ENCODE assay signal across 1 cellular context in the genomic region with DNA sequence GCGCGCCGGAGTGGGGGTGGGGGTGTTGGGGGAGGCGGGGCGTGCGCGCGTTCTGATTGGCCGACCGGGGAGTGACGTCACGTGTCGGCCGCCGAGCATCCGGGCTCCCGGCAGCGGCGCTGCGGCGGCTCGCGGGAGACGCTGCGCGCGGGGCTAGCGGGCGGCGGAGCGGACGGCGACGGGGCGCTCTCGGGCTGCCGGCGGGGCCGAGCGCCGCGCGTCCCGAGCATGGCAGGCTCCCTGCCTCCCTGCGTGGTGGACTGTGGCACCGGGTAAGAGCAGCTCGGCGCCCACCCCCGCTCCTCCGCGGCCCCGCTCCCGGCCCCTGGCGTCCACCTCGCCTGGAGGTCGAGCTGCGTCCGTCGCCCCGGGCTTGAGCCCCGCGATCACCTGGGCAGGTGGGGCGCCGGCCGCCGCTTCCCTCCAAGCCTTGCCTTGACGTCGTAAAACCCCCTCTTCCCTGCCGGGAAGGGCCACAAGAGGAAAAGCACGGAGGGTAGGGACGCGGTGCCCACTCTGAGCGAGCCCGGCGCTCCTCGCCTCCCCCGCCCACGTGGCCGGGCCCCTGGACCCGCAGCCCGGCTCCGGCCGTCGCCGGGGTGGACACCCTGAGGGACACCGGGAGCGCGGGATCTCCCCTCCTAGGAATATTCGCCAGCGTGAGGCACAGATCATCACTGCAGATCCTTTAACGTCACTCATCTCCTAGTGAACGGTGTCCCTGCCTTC.
TF ChIP-seq lines count a peak whose summit lies in the region.

ACTR3B (plus strand) TSS at position 98 of the 729 bp plus-strand sequence; CDS start at position 229, 131 bp downstream.

TF ChIP-seq in HEK293, 187 proteins besides CTCF, POLR2A, EP300 and RAD21 (continued from another document and continues in another):
- TF ChIP-seq REST (tag by site-specific recombination; IDR thresholded peaks at IDR 0.05) (no peak), ZNF155 (tag by site-specific recombination; IDR thresholded peaks at IDR 0.05) (no peak), SETDB1 (IDR thresholded peaks at IDR 0.05; ENCODE audit: insufficient read length, low read length) (no peak), ZNF768 (tag by site-specific recombination; IDR thresholded peaks at IDR 0.05) (no peak), HOXC10 (CRISPR knock-in tag; IDR thresholded peaks at IDR 0.05) (no peak), PBX3 (CRISPR knock-in tag; IDR thresholded peaks at IDR 0.05) (no peak), ZNF76 (tag by site-specific recombination; IDR thresholded peaks at IDR 0.05; ENCODE audit: borderline replicate concordance, low read depth) (peak; percentile 45; the same call in 1 of the 2 replicates), ZNF112 (tag by site-specific recombination; IDR thresholded peaks at IDR 0.05) (no peak), INSM2 (tag by site-specific recombination; IDR thresholded peaks at IDR 0.05) (no peak), ZNF146 (tag by site-specific recombination; IDR thresholded peaks at IDR 0.05) (no peak), ZBTB20 (tag by site-specific recombination; IDR thresholded peaks at IDR 0.05) (peak; percentile 77; the same call in 1 of the 2 replicates), RBAK (tag by site-specific recombination; IDR thresholded peaks at IDR 0.05) (no peak), ZNF747 (tag by site-specific recombination; IDR thresholded peaks at IDR 0.05) (no peak), KLF17 (tag by site-specific recombination; IDR thresholded peaks at IDR 0.05) (no peak), SCRT2 (tag by site-specific recombination; IDR thresholded peaks at IDR 0.05) (no peak), EGR2 (tag by site-specific recombination; IDR thresholded peaks at IDR 0.05; ENCODE audit: low read depth) (no peak), ZBTB48 (tag by site-specific recombination; IDR thresholded peaks at IDR 0.05) (peak; percentile 62), SP7 (tag by site-specific recombination; IDR thresholded peaks at IDR 0.05) (no peak), KLF9 (tag by site-specific recombination; IDR thresholded peaks at IDR 0.05; ENCODE audit: low read depth) (no peak), ZNF530 (tag by site-specific recombination; IDR thresholded peaks at IDR 0.05; ENCODE audit: low read depth) (no peak), ZNF561 (tag by site-specific recombination; IDR thresholded peaks at IDR 0.05; ENCODE audit: borderline replicate concordance) (no peak), ZNF341 (tag by site-specific recombination; IDR thresholded peaks at IDR 0.05; ENCODE audit: low read depth) (no peak), GFI1B (tag by site-specific recombination; IDR thresholded peaks at IDR 0.05) (no peak), ZNF423 (tag by site-specific recombination; IDR thresholded peaks at IDR 0.05) (no peak), ZIC2 (tag by site-specific recombination; IDR thresholded peaks at IDR 0.05) (peak; percentile 31), SP3 (tag by site-specific recombination; IDR thresholded peaks at IDR 0.05) (no peak), ZNF629 (tag by site-specific recombination; IDR thresholded peaks at IDR 0.05) (peak; percentile 76), ZNF391 (tag by site-specific recombination; IDR thresholded peaks at IDR 0.05; ENCODE audit: borderline replicate concordance, low read depth) (no peak), ZNF169 (tag by site-specific recombination; IDR thresholded peaks at IDR 0.05) (0 out of 2 replicates have a peak, but pooled peaks have one; percentile 19), MEIS1 (CRISPR knock-in tag; IDR thresholded peaks at IDR 0.05; ENCODE audit: borderline replicate concordance) (no peak), ZNF626 (tag by site-specific recombination; IDR thresholded peaks at IDR 0.05) (no peak), ZNF837 (tag by site-specific recombination; IDR thresholded peaks at IDR 0.05) (no peak), ZEB2 (tag by site-specific recombination; IDR thresholded peaks at IDR 0.05) (peak; percentile 43; the same call in 1 of the 2 replicates), ZNF571 (tag by site-specific recombination; IDR thresholded peaks at IDR 0.05) (no peak), GLIS1 (tag by site-specific recombination; IDR thresholded peaks at IDR 0.05) (peak; percentile 12; the same call in 1 of the 2 replicates), BCL11B (tag by site-specific recombination; IDR thresholded peaks at IDR 0.05; ENCODE audit: low read depth) (no peak), ZNF202 (tag by site-specific recombination; IDR thresholded peaks at IDR 0.05; ENCODE audit: borderline replicate concordance) (no peak), OSR2 (tag by site-specific recombination; IDR thresholded peaks at IDR 0.05) (no peak), ZNF621 (tag by site-specific recombination; IDR thresholded peaks at IDR 0.05) (no peak), IKZF3 (tag by site-specific recombination; IDR thresholded peaks at IDR 0.05) (peak; percentile 39; the same call in 1 of the 2 replicates), PRDM10 (tag by site-specific recombination; IDR thresholded peaks at IDR 0.05) (no peak), ZNF221 (tag by site-specific recombination; IDR thresholded peaks at IDR 0.05; ENCODE audit: borderline replicate concordance) (no peak), ZNF677 (tag by site-specific recombination; IDR thresholded peaks at IDR 0.05) (no peak), ZNF23 (tag by site-specific recombination; IDR thresholded peaks at IDR 0.05; ENCODE audit: borderline replicate concordance) (no peak), ZSCAN23 (tag by site-specific recombination; IDR thresholded peaks at IDR 0.05) (no peak)
- TF ChIP-seq, protein P1, sequence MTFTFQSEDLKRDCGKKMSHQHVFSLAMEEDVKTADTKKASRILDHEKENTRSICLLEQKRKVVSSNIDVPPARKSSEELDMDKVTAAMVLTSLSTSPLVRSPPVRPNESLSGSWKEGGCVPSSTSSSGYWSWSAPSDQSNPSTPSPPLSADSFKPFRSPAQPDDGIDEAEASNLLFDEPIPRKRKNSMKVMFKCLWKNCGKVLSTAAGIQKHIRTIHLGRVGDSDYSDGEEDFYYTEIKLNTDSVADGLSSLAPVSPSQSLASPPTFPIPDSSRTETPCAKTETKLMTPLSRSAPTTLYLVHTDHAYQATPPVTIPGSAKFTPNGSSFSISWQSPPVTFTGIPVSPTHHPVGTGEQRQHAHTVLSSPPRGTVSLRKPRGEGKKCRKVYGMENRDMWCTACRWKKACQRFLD (tag by site-specific recombination; IDR thresholded peaks at IDR 0.05) = no peak
- TF ChIP-seq, protein P2, sequence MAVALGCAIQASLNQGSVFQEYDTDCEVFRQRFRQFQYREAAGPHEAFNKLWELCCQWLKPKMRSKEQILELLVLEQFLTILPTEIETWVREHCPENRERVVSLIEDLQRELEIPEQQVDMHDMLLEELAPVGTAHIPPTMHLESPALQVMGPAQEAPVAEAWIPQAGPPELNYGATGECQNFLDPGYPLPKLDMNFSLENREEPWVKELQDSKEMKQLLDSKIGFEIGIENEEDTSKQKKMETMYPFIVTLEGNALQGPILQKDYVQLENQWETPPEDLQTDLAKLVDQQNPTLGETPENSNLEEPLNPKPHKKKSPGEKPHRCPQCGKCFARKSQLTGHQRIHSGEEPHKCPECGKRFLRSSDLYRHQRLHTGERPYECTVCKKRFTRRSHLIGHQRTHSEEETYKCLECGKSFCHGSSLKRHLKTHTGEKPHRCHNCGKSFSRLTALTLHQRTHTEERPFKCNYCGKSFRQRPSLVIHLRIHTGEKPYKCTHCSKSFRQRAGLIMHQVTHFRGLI (tag by site-specific recombination; IDR thresholded peaks at IDR 0.05) = no peak
- TF ChIP-seq, protein P3, sequence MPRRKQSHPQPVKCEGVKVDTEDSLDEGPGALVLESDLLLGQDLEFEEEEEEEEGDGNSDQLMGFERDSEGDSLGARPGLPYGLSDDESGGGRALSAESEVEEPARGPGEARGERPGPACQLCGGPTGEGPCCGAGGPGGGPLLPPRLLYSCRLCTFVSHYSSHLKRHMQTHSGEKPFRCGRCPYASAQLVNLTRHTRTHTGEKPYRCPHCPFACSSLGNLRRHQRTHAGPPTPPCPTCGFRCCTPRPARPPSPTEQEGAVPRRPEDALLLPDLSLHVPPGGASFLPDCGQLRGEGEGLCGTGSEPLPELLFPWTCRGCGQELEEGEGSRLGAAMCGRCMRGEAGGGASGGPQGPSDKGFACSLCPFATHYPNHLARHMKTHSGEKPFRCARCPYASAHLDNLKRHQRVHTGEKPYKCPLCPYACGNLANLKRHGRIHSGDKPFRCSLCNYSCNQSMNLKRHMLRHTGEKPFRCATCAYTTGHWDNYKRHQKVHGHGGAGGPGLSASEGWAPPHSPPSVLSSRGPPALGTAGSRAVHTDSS (tag by site-specific recombination; IDR thresholded peaks at IDR 0.05) = no peak
